ENCODE assay signal across 11 cellular contexts in genomic region chr12:9736931-9737705, GRCh38. TPM values are rescaled to one million over a fixed set of nuclear protein-coding genes. Genes with fewer than 3 reads are reported as not detected.
DNase-seq lines count a peak whose midpoint lies in the region; ATAC-seq, FAIRE-seq and TF ChIP-seq lines count a peak whose summit lies in the region.
"Had no signal": no experiment of that assay in that cellular context is flagged by ENCODE, and none has a peak within 500 bp of the region (broad histone marks: within the 10 kb centered on the region; RNA-seq: fewer than 3 reads in every experiment).

No MANE protein-coding gene starts in this region.

- peak; percentile 82 for DNase-seq in OCI-M1 (lab: John Stamatoyannopoulos, UW)
- peak; percentile 45 for DNase-seq in endothelial cell of umbilical vein (ENCODE audit: low read depth, low spot score)
- DNase-seq in spleen, result no peak
- DNase-seq in AG08395 (ENCODE audit: low spot score), result no peak
- DNase-seq: brain microvascular endothelial cell, NCI-H2081, posterior cingulate gyrus, WERI-Rb-1 had no signal

- FAIRE-seq in endothelial cell of umbilical vein (lab: Jason Lieb, UNC), result no peak

- H3K4me3 ChIP-seq in endothelial cell of umbilical vein (replicated peaks in 1 of 3; ENCODE audit: insufficient read depth in 1 of 3, low read depth in 1 of 3, low read length in 3 of 3) (no peak overlapping the region), spleen (no peak overlapping the region)

- TF ChIP-seq POLR2A in endothelial cell of umbilical vein (IDR thresholded peaks at IDR 0.05; ENCODE audit: low read depth, low read length), result no peak
- no peak for TF ChIP-seq POLR2A in spleen (IDR thresholded peaks at IDR 0.05)

- no peak overlapping the region for H3K9ac ChIP-seq in endothelial cell of umbilical vein (replicated peaks; ENCODE audit: extremely low read depth, insufficient read depth, low read length)

- H3K27ac ChIP-seq in endothelial cell of umbilical vein (ENCODE audit: insufficient read depth, low read depth, low read length) (no peak overlapping the region), spleen (peak overlapping the region; percentile 68 to 89 (median 78))
- H3K27ac ChIP-seq: brain microvascular endothelial cell, WERI-Rb-1 had no signal

- no peaks in the 10 kb centered on the region for H3K36me3 ChIP-seq in endothelial cell of umbilical vein (ENCODE audit: control insufficient read depth in 2 of 2, extremely low read depth in 1 of 2, insufficient read depth in 2 of 2, low read length in 2 of 2)
- no peaks in the 10 kb centered on the region for H3K36me3 ChIP-seq in spleen
- H3K36me3 ChIP-seq: brain microvascular endothelial cell, WERI-Rb-1 had no signal

- TF ChIP-seq CTCF in endothelial cell of umbilical vein (IDR thresholded peaks at IDR 0.05; ENCODE audit: extremely low read depth in 1 of 2, insufficient read depth in 1 of 2, low read depth in 1 of 2, low read length in 2 of 2) (no peak), spleen (IDR thresholded peaks at IDR 0.05 in 8 of 11, conservative IDR thresholded peaks at IDR 0.05 in 3 of 11) (no peak)

- dilution Hi-C loops in endothelial cell of umbilical vein (cut with MboI; ENCODE audit: extremely low pct_ligation_motif_present, low sequenced_read_pairs), result no loop called here

- no peaks in the 10 kb centered on the region for H4K20me1 ChIP-seq in endothelial cell of umbilical vein (replicated peaks; ENCODE audit: control insufficient read depth, extremely low read depth, insufficient read depth, low read length)

- H3K9me1 ChIP-seq in endothelial cell of umbilical vein (replicated peaks; ENCODE audit: control insufficient read depth, extremely low read depth, insufficient read depth, low read length), result peaks cover 2% of the 10 kb centered on the region

- H3K27me3 ChIP-seq in endothelial cell of umbilical vein (ENCODE audit: control insufficient read depth in 2 of 2, insufficient read depth in 2 of 2, low read length in 2 of 2) (no peaks in the 10 kb centered on the region), spleen (replicated peaks in 1 of 7) (no peaks in the 10 kb centered on the region)
- H3K27me3 ChIP-seq: brain microvascular endothelial cell had no signal

- H3K4me2 ChIP-seq in endothelial cell of umbilical vein (ENCODE audit: insufficient read depth, low read length), result peak overlapping the region; percentile 19

- H3K79me2 ChIP-seq in endothelial cell of umbilical vein (ENCODE audit: control insufficient read depth, insufficient read depth, low read length), result no peaks in the 10 kb centered on the region

- no TSS peak for BruUV-seq in endothelial cell of umbilical vein (replicated peaks; lab: Mats Ljungman, UMichigan)

- H3K4me1 ChIP-seq in endothelial cell of umbilical vein (ENCODE audit: control insufficient read depth, extremely low read depth, insufficient read depth, low read length) (peaks cover 7% of the 10 kb centered on the region), spleen (peaks cover 17 to 80% (median 57%) of the 10 kb centered on the region in 6 donors)

- WGBS in spleen, 5 donors, result 13 to 26% (median 19%) methylated on average over 3 of the region's 3 CpGs

- intact Hi-C loops in endothelial cell of umbilical vein (cut with micrococcal nuclease) (no loop called here), spleen (cut with DNase I; ENCODE audit: low total_unique reads) (no loop called here)

- no peaks in the 10 kb centered on the region for H3K9me3 ChIP-seq in endothelial cell of umbilical vein (replicated peaks; ENCODE audit: control insufficient read depth, insufficient read depth, low read length)
- no peaks in the 10 kb centered on the region for H3K9me3 ChIP-seq in spleen

- CTCF ChIA-PET in endothelial cell of umbilical vein (lab: Charles Lee), result interaction anchor here (1.9 kb wide), 1 partner anchor 13 kb away, joined by 10 read pairs; no protein-coding TSS in a partner anchor

- POLR2A ChIA-PET in endothelial cell of umbilical vein (lab: Charles Lee), result no interaction called here

- ATAC-seq in HG03354 (IDR thresholded peaks at IDR 0.05; ENCODE audit: poor library complexity, severe bottlenecking, unreplicated experiment) (peak; percentile 34), GM21528 (IDR thresholded peaks at IDR 0.05; ENCODE audit: low FRiP score, unreplicated experiment) (no peak), HG03025 (IDR thresholded peaks at IDR 0.05; ENCODE audit: low FRiP score, unreplicated experiment) (no peak)

- H2AFZ ChIP-seq in endothelial cell of umbilical vein (ENCODE audit: low read depth, low read length), result peak overlapping the region; percentile 46

TF ChIP-seq in endothelial cell of umbilical vein, 7 proteins besides CTCF, POLR2A, EP300 and RAD21:
- TF ChIP-seq MAX (IDR thresholded peaks at IDR 0.05; ENCODE audit: insufficient read depth, insufficient read length), result no peak
- no peak for TF ChIP-seq MYC (IDR thresholded peaks at IDR 0.05; ENCODE audit: low read depth, low read length)
- TF ChIP-seq POLR2AphosphoS5 (IDR thresholded peaks at IDR 0.05; ENCODE audit: insufficient read depth, low read depth, low read length), result no peak
- no peak for TF ChIP-seq JUN (IDR thresholded peaks at IDR 0.05; ENCODE audit: borderline replicate concordance, insufficient read depth, insufficient read length, low read depth)
- no peak for TF ChIP-seq EZH2 (IDR thresholded peaks at IDR 0.05; ENCODE audit: borderline replicate concordance, low read depth, low read length, severe bottlenecking)
- no peak for TF ChIP-seq FOS (IDR thresholded peaks at IDR 0.05; ENCODE audit: borderline replicate concordance, insufficient read depth, low read length)
- no peak for TF ChIP-seq GATA2 (IDR thresholded peaks at IDR 0.05; ENCODE audit: insufficient read depth, insufficient read length, low read depth, low read length)

RNA-seq across cellular contexts. Expression of gene CLECL1, which starts 4.2 kb away (rescaled TPM):
- total RNA-seq in endothelial cell of umbilical vein (not detected in 2 replicates), spleen (10 to 100 TPM in 6 of 7 donors, 1 to 10 TPM in 1; 6.3 to 18.1 (median 13.2) TPM)
- polyA plus RNA-seq in endothelial cell of umbilical vein (not detected in 2 replicates), spleen (100 to 1,000 TPM in 1 of 3 donors, 10 to 100 TPM in 2; 24.2 to 103 (median 40.4) TPM)
- polyA plus RNA-seq in endothelial cell of umbilical vein (2011; cell fraction: cytosol; rRNA removed), result not detected in 2 replicates
- not detected in 2 replicates for polyA plus RNA-seq in endothelial cell of umbilical vein (2011; cell fraction: nucleus; rRNA removed)
- polyA plus RNA-seq in endothelial cell of umbilical vein (2012), result not detected in 2 replicates
- polyA minus RNA-seq in endothelial cell of umbilical vein, result not detected in 2 replicates
- not detected for polyA minus RNA-seq in endothelial cell of umbilical vein (2011; cell fraction: cytosol; rRNA and poly(A)+ RNA removed)
- not detected in 2 replicates for polyA minus RNA-seq in endothelial cell of umbilical vein (2011; cell fraction: nucleus; rRNA and poly(A)+ RNA removed)

RNA-seq across cellular contexts. Expression of gene CD69, which starts 23.6 kb away (rescaled TPM):
- total RNA-seq in endothelial cell of umbilical vein (0.49 and 1.2 TPM in 2 replicates), spleen (100 to 1,000 TPM in 1 of 7 donors, 10 to 100 TPM in 6; 29.5 to 123 (median 65.6) TPM)
- polyA plus RNA-seq in endothelial cell of umbilical vein (2.9 and 4.4 TPM in 2 replicates), spleen (10 to 100 TPM; 49.2 to 71.6 (median 55.1) TPM)
- 3.6 and 4.4 TPM in 2 replicates for polyA plus RNA-seq in endothelial cell of umbilical vein (2011; cell fraction: cytosol; rRNA removed)
- polyA plus RNA-seq in endothelial cell of umbilical vein (2011; cell fraction: nucleus; rRNA removed), result 17.7 and 22.0 TPM in 2 replicates
- polyA plus RNA-seq in endothelial cell of umbilical vein (2012), result 20.6 and 39.3 TPM in 2 replicates
- polyA minus RNA-seq in endothelial cell of umbilical vein, result 6.4 and 7.9 TPM in 2 replicates
- polyA minus RNA-seq in endothelial cell of umbilical vein (2011; cell fraction: cytosol; rRNA and poly(A)+ RNA removed), result not detected
- 11.8 and 17.0 TPM in 2 replicates for polyA minus RNA-seq in endothelial cell of umbilical vein (2011; cell fraction: nucleus; rRNA and poly(A)+ RNA removed)

Comparison
In these comparisons a context has a peak if more than half of its experiments do, and no peak if none do; other contexts are left out.
1. DNase-seq: peak in OCI-M1 (single experiment) and endothelial cell of umbilical vein (single experiment); none in spleen (single experiment) and AG08395 (single experiment).
2. RNA of gene CD69, which starts 23.6 kb away (total RNA-seq): 29.5 to 123 TPM in spleen; 0.49 to 1.2 TPM in endothelial cell of umbilical vein; every median in the first group is over 10 times any median in the second.